In the genomic region with DNA sequence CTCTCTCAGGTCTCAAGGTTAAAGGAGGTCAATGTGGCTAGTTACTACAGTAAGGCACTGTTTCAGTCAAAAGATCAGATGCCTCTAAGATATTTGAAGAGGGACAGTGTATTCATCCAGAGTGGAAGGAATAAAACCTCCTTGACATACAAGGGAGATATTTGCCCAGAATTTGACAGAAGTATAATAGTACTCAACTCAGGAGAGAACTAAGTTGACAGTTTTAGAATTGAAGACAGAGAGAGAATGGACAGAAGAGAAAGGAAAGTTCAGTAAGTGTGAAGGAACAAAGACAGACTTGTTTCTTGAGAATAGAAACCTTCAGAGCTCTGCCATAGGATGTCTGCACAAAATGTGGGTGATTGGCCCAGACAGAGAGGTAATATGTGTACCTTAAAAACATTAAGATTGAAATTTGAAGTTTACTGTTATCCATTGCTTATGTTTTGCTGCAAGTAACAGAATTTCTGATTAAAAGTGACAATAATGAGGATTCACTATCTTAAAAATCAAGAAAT, we compare ENCODE assay signal across 26 cellular contexts.
DNase-seq lines count a peak whose midpoint lies in the region; ATAC-seq, FAIRE-seq and TF ChIP-seq lines count a peak whose summit lies in the region.
"Had no signal": no experiment of that assay in that cellular context is flagged by ENCODE, and none has a peak within 500 bp of the region (broad histone marks: within the 10 kb centered on the region; RNA-seq: fewer than 3 reads in every experiment).

No MANE protein-coding gene starts in this region.

- H3K4me3 ChIP-seq in PC-3 (ENCODE audit: low read length) = no peak overlapping the region
- H3K4me3 ChIP-seq: ascending aorta, gastroesophageal sphincter, prostate gland, smooth muscle cell had no signal

- no peaks in the 10 kb centered on the region for H3K27me3 ChIP-seq in PC-3 (ENCODE audit: low read length)
- H3K27me3 ChIP-seq: ascending aorta, gastroesophageal sphincter had no signal

- FAIRE-seq in D721Med (lab: Jason Lieb, UNC) = no peak
- FAIRE-seq: A204.1 had no signal

- no peaks in the 10 kb centered on the region for H3F3A ChIP-seq in PC-3 (ENCODE audit: low read length, unreplicated experiment)

- H4K20me1 ChIP-seq in PC-3 (ENCODE audit: low read length) = no peaks in the 10 kb centered on the region

- ATAC-seq in GM19025 (IDR thresholded peaks at IDR 0.05; ENCODE audit: low read depth, unreplicated experiment) (peak; percentile 12), HG02678 (IDR thresholded peaks at IDR 0.05; ENCODE audit: unreplicated experiment) (peak; percentile 17), HG03521 (IDR thresholded peaks at IDR 0.05; ENCODE audit: unreplicated experiment) (peak; percentile 16), PC-3 (no peak), HG03175 (IDR thresholded peaks at IDR 0.05; ENCODE audit: unreplicated experiment) (no peak)
- ATAC-seq: activated CD4-positive, CD25-positive, alpha-beta regulatory T cell treated with anti-CD3 and anti-CD28 coated beads, Interleukin-2, amount 50 U/mL, for 24 hours; esophagus mucosa; gastroesophageal sphincter; natural killer cell treated with Interleukin-12 subunit alpha and Interleukin-12 subunit beta and Interleukin-15 and Interleukin-18, amount 100 ng/mL, for 72 hours; SK-N-SH treated with all-trans-retinoic acid at 6 μM for 48 hours had no signal

- H3K4me1 ChIP-seq in PC-3 (ENCODE audit: insufficient read depth, low read length) = no peaks in the 10 kb centered on the region
- H3K4me1 ChIP-seq: ascending aorta, prostate gland had no signal

- no peaks in the 10 kb centered on the region for H3K79me2 ChIP-seq in PC-3 (ENCODE audit: low read length)

- H2AFZ ChIP-seq in PC-3 (ENCODE audit: low read length) = no peak overlapping the region

- TF ChIP-seq CTCF in PC-3 (conservative IDR thresholded peaks at IDR 0.05; ENCODE audit: low read depth, low read length) (no peak), D721Med (IDR thresholded peaks at IDR 0.05; ENCODE audit: insufficient read depth, missing control alignments) (no peak)

- H3K36me3 ChIP-seq in PC-3 (ENCODE audit: low read depth, low read length) = no peaks in the 10 kb centered on the region
- H3K36me3 ChIP-seq: ascending aorta, gastroesophageal sphincter, prostate gland had no signal

- POLR2A ChIA-PET in PC-3 (lab: Charles Lee; ENCODE audit: unreplicated experiment) = no interaction called here

- no peak overlapping the region for H3K4me2 ChIP-seq in PC-3 (ENCODE audit: low read length)
- H3K4me2 ChIP-seq: smooth muscle cell had no signal

- H3K27ac ChIP-seq in PC-3 (ENCODE audit: low read length) = no peak overlapping the region
- H3K27ac ChIP-seq: ascending aorta, gastroesophageal sphincter, prostate gland had no signal

- intact Hi-C loops in PC-3 (cut with micrococcal nuclease) = no loop called here

- CTCF ChIA-PET in PC-3 (lab: Charles Lee) = no interaction called here

- no peaks in the 10 kb centered on the region for H3K9me2 ChIP-seq in PC-3 (replicated peaks; ENCODE audit: low read length)

- H3K9me3 ChIP-seq in PC-3 (ENCODE audit: low read length) = peaks cover 18% of the 10 kb centered on the region; the same call in 1 of the 2 replicates
- H3K9me3 ChIP-seq: ascending aorta, prostate gland had no signal

- peak; percentile 64 for DNase-seq in COLO829 (ENCODE audit: low spot score)
- no peak for DNase-seq in NCI-H1048 (lab: John Stamatoyannopoulos, UW)
- no peak for DNase-seq in PC-3
- DNase-seq in D721Med (ENCODE audit: insufficient read length, low spot score) = no peak
- DNase-seq: activated naive CD4-positive, alpha-beta T cell treated with anti-CD3 and anti-CD28 coated beads, Interleukin-2, amount 50 U/mL, for 16 hours; activated T-cell treated with anti-CD3 and anti-CD28 coated beads, Interleukin-2, amount 50 U/mL, for 48 hours; H7; IMR-90; mesenchymal stem cell; NCI-H187 treated with DMSO at 0.1 percent for 48 hours; NCI-H345; NK-92 treated with Interleukin-12 subunit alpha and Interleukin-12 subunit beta, amount 100 ng/mL, for 24 hours; stimulated activated CD4-positive, alpha-beta T cell treated with anti-CD3 and anti-CD28 coated beads, Interleukin-4, amount 100 ng/mL, for 1 hour had no signal

- no peak overlapping the region for H3K9ac ChIP-seq in PC-3 (ENCODE audit: low read length)

- BruUV-seq in PC-3 (replicated peaks; lab: Mats Ljungman, UMichigan) = no TSS peak

Comparison
In these comparisons a context has a peak if more than half of its experiments do, and no peak if none do; other contexts are left out.
1. ATAC-seq: peak in GM19025 (single experiment), HG02678 (single experiment) and HG03521 (single experiment); none in PC-3 (single experiment) and HG03175 (single experiment).